ENCODE assay signal across 9 cellular contexts in genomic region chr1:40038693-40039092, GRCh38. TPM values are rescaled to one million over a fixed set of nuclear protein-coding genes. Genes with fewer than 3 reads are reported as not detected.
A peak's percentile ranks its signal among the peaks of the same experiment; 100 is the strongest.
DNase-seq lines count a peak whose midpoint lies in the region; ATAC-seq, FAIRE-seq and TF ChIP-seq lines count a peak whose summit lies in the region.
"Had no signal": no experiment of that assay in that cellular context is flagged by ENCODE, and none has a peak within 500 bp of the region (broad histone marks: within the 10 kb centered on the region; RNA-seq: fewer than 3 reads in every experiment).

No MANE protein-coding gene starts in this region.

- no peak for TF ChIP-seq POLR2A in NB4 (IDR thresholded peaks at IDR 0.05; ENCODE audit: extremely low read depth, insufficient read length)

- peaks cover 24% of the 10 kb centered on the region for H3K4me1 Mint-ChIP-seq in Caco-2 (ENCODE audit: low read depth, unreplicated experiment)
- peaks cover 73% of the 10 kb centered on the region for H3K4me1 Mint-ChIP-seq in central memory CD8-positive, alpha-beta T cell

- peaks cover 35% of the 10 kb centered on the region for H3K36me3 Mint-ChIP-seq in Caco-2 (ENCODE audit: insufficient read depth, unreplicated experiment)
- H3K36me3 Mint-ChIP-seq in central memory CD8-positive, alpha-beta T cell (ENCODE audit: insufficient read depth), result peaks cover 23% of the 10 kb centered on the region

- no peaks in the 10 kb centered on the region for H3K9me3 Mint-ChIP-seq in Caco-2 (ENCODE audit: unreplicated experiment)
- no peaks in the 10 kb centered on the region for H3K9me3 Mint-ChIP-seq in central memory CD8-positive, alpha-beta T cell

- no TSS peak for BruUV-seq in Caco-2 (replicated peaks; lab: Mats Ljungman, UMichigan)

- no peak for FAIRE-seq in pancreas (lab: Jason Lieb, UNC)

- TF ChIP-seq CTCF in Caco-2 (IDR thresholded peaks at IDR 0.05; ENCODE audit: insufficient read depth in 1 of 2, low read depth in 1 of 2, low read length in 1 of 2, severe bottlenecking in 1 of 2, unreplicated experiment in 1 of 2), result no peak
- TF ChIP-seq CTCF in NB4 (IDR thresholded peaks at IDR 0.05; ENCODE audit: low read depth, low read length), result no peak
- no peak for TF ChIP-seq CTCF in pancreas (IDR thresholded peaks at IDR 0.05)
- no peak for TF ChIP-seq CTCF in brain microvascular endothelial cell (IDR thresholded peaks at IDR 0.05; ENCODE audit: low read depth, low read length, missing control alignments)

- DNase-seq in Caco-2 (no peak), NB4 (ENCODE audit: low read depth) (peak; percentile 24), pancreas (no peak), brain microvascular endothelial cell (no peak), NCI-H2029 (lab: John Stamatoyannopoulos, UW) (no peak), ureter (ENCODE audit: low spot score) (no peak)
- no peak for DNase-seq in central memory CD8-positive, alpha-beta T cell (ENCODE audit: low spot score in 2 of 2)
- DNase-seq: stimulated activated CD4-positive, alpha-beta T cell treated with anti-CD3 and anti-CD28 coated beads, Interleukin-15, amount 100 ng/mL, for 24 hours had no signal

- intact Hi-C loops in Caco-2 (cut with micrococcal nuclease; ENCODE audit: unreplicated experiment), result loop anchor here (10.0 kb wide), 1 partner anchor 54 kb away; no protein-coding TSS in a partner anchor
- intact Hi-C loops in pancreas (cut with DNase I), result no loop called here

- 62 to 83% methylated on average over 3 of the region's 3 CpGs for WGBS in pancreas, 2 donors

- CTCF ChIA-PET in Caco-2 (lab: Charles Lee), result interaction anchor here (1.8 kb wide), 1 partner anchor 8 kb away, joined by 5 read pairs; no protein-coding TSS in a partner anchor

- no peak overlapping the region for H3K27ac Mint-ChIP-seq in Caco-2 (ENCODE audit: unreplicated experiment)
- H3K27ac Mint-ChIP-seq in central memory CD8-positive, alpha-beta T cell (ENCODE audit: low read depth), result peak overlapping the region; percentile 96

- no peaks in the 10 kb centered on the region for H3K9me3 ChIP-seq in Caco-2
- no peaks in the 10 kb centered on the region for H3K9me3 ChIP-seq in pancreas

- POLR2A ChIA-PET in Caco-2 (lab: Charles Lee), result interaction anchor here (0.6 kb wide), 1 partner anchor 296 kb away, joined by 5 read pairs; no protein-coding TSS in a partner anchor

- H3K27ac ChIP-seq in pancreas (peak overlapping the region; percentile 44 to 99 (median 94)), brain microvascular endothelial cell (no peak overlapping the region)

- H3K27me3 Mint-ChIP-seq in Caco-2 (ENCODE audit: insufficient read depth, unreplicated experiment), result no peaks in the 10 kb centered on the region
- H3K27me3 Mint-ChIP-seq in central memory CD8-positive, alpha-beta T cell, result no peaks in the 10 kb centered on the region

- H3K4me3 Mint-ChIP-seq in Caco-2 (ENCODE audit: unreplicated experiment), result peak overlapping the region; percentile 83
- peak overlapping the region; percentile 5 for H3K4me3 Mint-ChIP-seq in central memory CD8-positive, alpha-beta T cell

- in situ Hi-C loops in brain microvascular endothelial cell (cut with HindIII; ENCODE audit: low pct_ligation_motif_present, low sequenced_read_pairs), result no loop called here

- no peaks in the 10 kb centered on the region for H3K36me3 ChIP-seq in Caco-2 (ENCODE audit: control insufficient read depth, insufficient read depth, low read length)
- H3K36me3 ChIP-seq in pancreas, result no peaks in the 10 kb centered on the region
- H3K36me3 ChIP-seq in brain microvascular endothelial cell (replicated peaks), result peaks cover 18% of the 10 kb centered on the region

- H3K4me3 ChIP-seq in Caco-2 (ENCODE audit: low read depth, low read length), result no peak overlapping the region
- H3K4me3 ChIP-seq in NB4 (ENCODE audit: low read depth, low read length), result peak overlapping the region; percentile 80
- H3K4me3 ChIP-seq in pancreas, result no peak overlapping the region
- H3K4me3 ChIP-seq in brain microvascular endothelial cell (ENCODE audit: low read depth, low read length), result no peak overlapping the region

- peaks cover 5% of the 10 kb centered on the region; the same call in 1 of the 2 replicates for H3K4me1 ChIP-seq in Caco-2
- peaks cover 31 to 43% (median 32%) of the 10 kb centered on the region in 3 donors for H3K4me1 ChIP-seq in pancreas

- H3K27me3 ChIP-seq in Caco-2 (replicated peaks; ENCODE audit: control insufficient read depth, insufficient read depth, low read length) (no peaks in the 10 kb centered on the region), pancreas (no peaks in the 10 kb centered on the region), brain microvascular endothelial cell (replicated peaks) (no peaks in the 10 kb centered on the region)

- no peak for ATAC-seq in central memory CD8-positive, alpha-beta T cell (replicated peaks; ENCODE audit: extremely low read depth, poor library complexity, severe bottlenecking)
- ATAC-seq in pancreas (no peak), GM19351 (IDR thresholded peaks at IDR 0.05; ENCODE audit: unreplicated experiment) (no peak)

RNA-seq across cellular contexts. Expression of gene CAP1, which starts 1.8 kb away (rescaled TPM):
- 181 and 219 TPM in 2 replicates for total RNA-seq in Caco-2 (2022)
- 100 to 1,000 TPM in 2 of 6 donors, 10 to 100 TPM in 4; 40.7 to 146 (median 69.5) TPM for total RNA-seq in pancreas
- 10 to 100 TPM; 28.5 to 53.2 TPM for polyA plus RNA-seq in pancreas
- 351 TPM for total RNA-seq in ureter

RNA-seq across cellular contexts. Expression of gene PPT1, which starts 58.4 kb away (rescaled TPM):
- total RNA-seq in Caco-2 (2022) (142 and 144 TPM in 2 replicates), pancreas (10 to 100 TPM; 20.1 to 74.1 (median 32.2) TPM), ureter (92.4 TPM)
- 10 to 100 TPM; 21.3 to 50.5 TPM for polyA plus RNA-seq in pancreas
